8 cellular contexts compared by ENCODE assay signal in genomic region chrX:107118322-107119147, GRCh38. TPM values are rescaled to one million over a fixed set of nuclear protein-coding genes. Genes with fewer than 3 reads are reported as not detected.
DNase-seq lines count a peak whose midpoint lies in the region; FAIRE-seq and TF ChIP-seq lines count a peak whose summit lies in the region.

RBM41 (minus strand) TSS chrX:107118822; CDS start chrX:107118773, 49 bp downstream.

- peak within 1 kb of the TSS; percentile 68 for H3K4me3 ChIP-seq in MG63
- peak within 1 kb of the TSS; percentile 58 for H3K4me3 ChIP-seq in SJSA1
- peak within 1 kb of the TSS; percentile 62 for H3K4me3 ChIP-seq in neural progenitor cell
- H3K4me3 ChIP-seq in subcutaneous abdominal adipose tissue (ENCODE audit: low read depth in 1 of 5, low read length in 5 of 5), result peak within 1 kb of the TSS; percentile 61 to 85 (median 78)

- H3K27me3 ChIP-seq in MG63 (no peaks in the 10 kb centered on the region), SJSA1 (replicated peaks) (no peaks in the 10 kb centered on the region), neural progenitor cell (no peaks in the 10 kb centered on the region), subcutaneous abdominal adipose tissue (ENCODE audit: control insufficient read depth in 5 of 5, insufficient read depth in 4 of 5, low read length in 5 of 5) (peaks cover 0 to 3% (median 0%) of the 10 kb centered on the region in 5 donors)

- H3F3A ChIP-seq in neural progenitor cell (ENCODE audit: low read depth), result no peaks in the 10 kb centered on the region

- no peak for FAIRE-seq in frontal cortex (lab: Jason Lieb, UNC)

- DNase-seq in ELR (ENCODE audit: low read depth) (peak; percentile 77), HCEC 1CT (peak; percentile 61), MG63 (peak; percentile 70), SJSA1 (ENCODE audit: low read depth in 1 of 2, low spot score in 2 of 2) (peak; percentile 55 to 72), frontal cortex (ENCODE audit: low spot score in 2 of 2) (peak; percentile 28 to 39), neural progenitor cell (ENCODE audit: low spot score) (peak; percentile 78)
- DNase-seq in activated gamma-delta T cell treated with anti-CD3 and anti-CD28 coated beads, Interleukin-2, amount 50 U/mL, for 16 hours (ENCODE audit: low read depth), result peak; percentile 46

- peak within 1 kb of the TSS; percentile 100 for H3K27ac Mint-ChIP-seq in neural progenitor cell

- H3K36me3 Mint-ChIP-seq in neural progenitor cell, result peaks cover 29% of the 10 kb centered on the region

- TF ChIP-seq CTCF in neural progenitor cell (IDR thresholded peaks at IDR 0.05), result no peak

- peak within 1 kb of the TSS; percentile 100 for H3K4me3 Mint-ChIP-seq in neural progenitor cell

- H3K4me1 Mint-ChIP-seq in neural progenitor cell, result peaks cover 13% of the 10 kb centered on the region

- peak within 1 kb of the TSS; percentile 50 for H2AFZ ChIP-seq in neural progenitor cell (replicated peaks)

- H3K9me3 Mint-ChIP-seq in neural progenitor cell, result no peaks in the 10 kb centered on the region

- H3K27me3 Mint-ChIP-seq in neural progenitor cell (ENCODE audit: insufficient read depth, low read depth), result peaks cover 2% of the 10 kb centered on the region

- H3K9ac ChIP-seq in neural progenitor cell (peak within 1 kb of the TSS; percentile 88), subcutaneous abdominal adipose tissue (ENCODE audit: low read length in 5 of 5) (peak within 1 kb of the TSS in 4 of 5 donors; percentile 32 to 76 (median 70))

- H3K4me1 ChIP-seq in SJSA1 (replicated peaks) (0 out of 2 replicates have a peak, but pooled peaks cover 3% of the 10 kb centered on the region), neural progenitor cell (peaks cover 7% of the 10 kb centered on the region), subcutaneous abdominal adipose tissue (ENCODE audit: control insufficient read depth in 5 of 5, insufficient read depth in 5 of 5, low read length in 5 of 5) (peaks cover 0 to 9% (median 8%) of the 10 kb centered on the region in 5 donors)

- H3K9me3 ChIP-seq in MG63 (no peaks in the 10 kb centered on the region), SJSA1 (replicated peaks) (no peaks in the 10 kb centered on the region), neural progenitor cell (ENCODE audit: low read depth) (no peaks in the 10 kb centered on the region), subcutaneous abdominal adipose tissue (ENCODE audit: control insufficient read depth in 5 of 5, low read length in 5 of 5) (no peaks in the 10 kb centered on the region)

- peaks cover 15% of the 10 kb centered on the region for H3K79me2 ChIP-seq in neural progenitor cell (ENCODE audit: low read depth)

- H3K36me3 ChIP-seq in MG63, result peaks cover 21% of the 10 kb centered on the region
- H3K36me3 ChIP-seq in SJSA1, result peaks cover 25% of the 10 kb centered on the region
- H3K36me3 ChIP-seq in neural progenitor cell, result peaks cover 2% of the 10 kb centered on the region
- H3K36me3 ChIP-seq in subcutaneous abdominal adipose tissue (ENCODE audit: control insufficient read depth in 5 of 5, insufficient read depth in 5 of 5, low read length in 5 of 5), result peaks cover 11 to 23% (median 13%) of the 10 kb centered on the region in 5 donors

- H3K27ac ChIP-seq in SJSA1, result peak within 1 kb of the TSS; percentile 49
- peak within 1 kb of the TSS; percentile 14 for H3K27ac ChIP-seq in neural progenitor cell
- H3K27ac ChIP-seq in subcutaneous abdominal adipose tissue (ENCODE audit: low read depth, low read length), result peak within 1 kb of the TSS; percentile 49

- no peaks in the 10 kb centered on the region for H4K20me1 ChIP-seq in neural progenitor cell (ENCODE audit: low read depth)

- H3K4me2 ChIP-seq in neural progenitor cell, result peak within 1 kb of the TSS; percentile 82

RNA-seq across cellular contexts. Expression of gene RBM41, which starts in this region (rescaled TPM):
- total RNA-seq in MG63 (2014; rRNA removed; shearing (Covaris generic); ENCODE audit: low replicate concordance), result 12.2 and 19.9 TPM in 2 replicates
- 9.8 and 20.4 TPM in 2 replicates for total RNA-seq in SJSA1 (2014; rRNA removed; shearing (Covaris generic))
- total RNA-seq in frontal cortex, result 20.4 TPM
- total RNA-seq in neural progenitor cell (ENCODE audit: low replicate concordance), result 16.6 and 29.1 TPM in 2 replicates

Comparison
In these comparisons a context has a peak if more than half of its experiments do, and no peak if none do; other contexts are left out.
1. Peak in every context shown above with its lines: DNase-seq, H3K4me3 ChIP-seq and H3K27ac ChIP-seq.